14 cellular contexts compared by ENCODE assay signal in genomic region chr9:113632776-113633590, GRCh38.
A peak's percentile ranks its signal among the peaks of the same experiment; 100 is the strongest.
DNase-seq lines count a peak whose midpoint lies in the region; ATAC-seq, FAIRE-seq and TF ChIP-seq lines count a peak whose summit lies in the region.
"Had no signal": no experiment of that assay in that cellular context is flagged by ENCODE, and none has a peak within 500 bp of the region (broad histone marks: within the 10 kb centered on the region; RNA-seq: fewer than 3 reads in every experiment).

No MANE protein-coding gene starts in this region.

- no peaks in the 10 kb centered on the region for H3K9me3 Mint-ChIP-seq in activated T-cell treated with anti-CD3 and anti-CD28 coated beads, Interleukin-2, amount 50 U/mL, for 72 hours
- H3K9me3 Mint-ChIP-seq: activated naive CD8-positive, alpha-beta T cell treated with anti-CD3 and anti-CD28 coated beads, Interleukin-2, amount 10 ng/mL, durations not matched to agents 7 days and 5 days had no signal

- H3K27me3 Mint-ChIP-seq in activated T-cell treated with anti-CD3 and anti-CD28 coated beads, Interleukin-2, amount 50 U/mL, for 72 hours (ENCODE audit: low read depth) = peaks cover 22% of the 10 kb centered on the region

- ATAC-seq in activated T-cell treated with anti-CD3 and anti-CD28 coated beads, Interleukin-2, amount 50 U/mL, for 72 hours (replicated peaks in 1 of 2) = peak; percentile 88 to 90
- peak; percentile 23 to 43 for ATAC-seq in lower lobe of right lung

- H3K36me3 ChIP-seq in lower lobe of right lung (no peaks in the 10 kb centered on the region), suprapubic skin (no peaks in the 10 kb centered on the region)
- H3K36me3 ChIP-seq: BLaER1 treated with 17β-estradiol and CSF1 and Interleukin-3, amounts not matched to agents 10 nM and 100 nM; heart right ventricle had no signal

- no peaks in the 10 kb centered on the region for H3K36me3 Mint-ChIP-seq in activated T-cell treated with anti-CD3 and anti-CD28 coated beads, Interleukin-2, amount 50 U/mL, for 72 hours (ENCODE audit: insufficient read depth in 2 of 2)
- H3K36me3 Mint-ChIP-seq: activated naive CD8-positive, alpha-beta T cell treated with anti-CD3 and anti-CD28 coated beads, Interleukin-2, amount 10 ng/mL, durations not matched to agents 7 days and 5 days had no signal

- H3K27ac ChIP-seq in lower lobe of right lung (peak overlapping the region; percentile 21), suprapubic skin (no peak overlapping the region), RWPE1 (no peak overlapping the region)
- H3K27ac ChIP-seq: BLaER1 treated with 17β-estradiol and CSF1 and Interleukin-3, amounts not matched to agents 10 nM and 100 nM had no signal

- FAIRE-seq in frontal cortex (lab: Jason Lieb, UNC) = no peak

- DNase-seq in stimulated activated CD4-positive, alpha-beta T cell treated with anti-CD3 and anti-CD28 coated beads, Interleukin-15, amount 100 ng/mL, for 48 hours (ENCODE audit: low read depth in 2 of 2) = peak; percentile 31 to 50
- DNase-seq in stimulated activated CD4-positive, alpha-beta T cell treated with anti-CD3 and anti-CD28 coated beads, Interleukin-12 subunit alpha, Interleukin-12 subunit beta, amount 100 ng/mL, for 4 hours = no peak
- DNase-seq in activated T-cell treated with anti-CD3 and anti-CD28 coated beads, Interleukin-2, amount 50 U/mL, for 72 hours = peak; percentile 42 to 64
- DNase-seq in lower lobe of right lung (no peak), suprapubic skin (ENCODE audit: low spot score in 2 of 2) (peak; percentile 52 to 67), GDM1 (lab: John Stamatoyannopoulos, UW) (no peak), RWPE1 (ENCODE audit: low spot score) (no peak), frontal cortex (ENCODE audit: low spot score in 2 of 2) (no peak)
- DNase-seq: activated naive CD8-positive, alpha-beta T cell treated with anti-CD3 and anti-CD28 coated beads, Interleukin-2, amount 10 ng/mL, durations not matched to agents 7 days and 5 days; GF-D8; heart right ventricle; NCI-H1417; NCI-H748 treated with DMSO at 0.1 percent for 48 hours had no signal

- 90% methylated on average over 13 of the region's 15 CpGs for WGBS in suprapubic skin

- TF ChIP-seq CTCF in lower lobe of right lung (IDR thresholded peaks at IDR 0.05) = no peak
- no peak for TF ChIP-seq CTCF in suprapubic skin (IDR thresholded peaks at IDR 0.05)
- TF ChIP-seq CTCF in RWPE1 (conservative IDR thresholded peaks at IDR 0.05; ENCODE audit: low read depth) = no peak

- POLR2A ChIA-PET in RWPE1 (lab: Yijun Ruan, JAX; ENCODE audit: low non-redundant PET) = no interaction called here

- CTCF ChIA-PET in RWPE1 (lab: Yijun Ruan, JAX) = interaction anchor here (1.4 kb wide), 1 partner anchor 42 kb away, joined by 3 read pairs; no protein-coding TSS in a partner anchor

- peak overlapping the region in 1 of 2 donors; percentile 28 for H3K4me3 Mint-ChIP-seq in activated T-cell treated with anti-CD3 and anti-CD28 coated beads, Interleukin-2, amount 50 U/mL, for 72 hours
- H3K4me3 Mint-ChIP-seq: activated naive CD8-positive, alpha-beta T cell treated with anti-CD3 and anti-CD28 coated beads, Interleukin-2, amount 10 ng/mL, durations not matched to agents 7 days and 5 days had no signal

- no peaks in the 10 kb centered on the region for H3K9me3 ChIP-seq in lower lobe of right lung
- no peaks in the 10 kb centered on the region for H3K9me3 ChIP-seq in suprapubic skin
- H3K9me3 ChIP-seq: BLaER1 treated with 17β-estradiol and CSF1 and Interleukin-3, amounts not matched to agents 10 nM and 100 nM; heart right ventricle had no signal

- intact Hi-C loops in lower lobe of right lung (cut with DNase I) = no loop called here

- peaks cover 33% of the 10 kb centered on the region for H3K4me1 Mint-ChIP-seq in activated T-cell treated with anti-CD3 and anti-CD28 coated beads, Interleukin-2, amount 50 U/mL, for 72 hours (ENCODE audit: low read depth)
- H3K4me1 Mint-ChIP-seq: activated naive CD8-positive, alpha-beta T cell treated with anti-CD3 and anti-CD28 coated beads, Interleukin-2, amount 10 ng/mL, durations not matched to agents 7 days and 5 days had no signal

- no peak for TF ChIP-seq EP300 in suprapubic skin (IDR thresholded peaks at IDR 0.05)

- H3K27me3 ChIP-seq in lower lobe of right lung (ENCODE audit: low read depth) (no peaks in the 10 kb centered on the region), suprapubic skin (no peaks in the 10 kb centered on the region)
- H3K27me3 ChIP-seq: BLaER1 treated with 17β-estradiol and CSF1 and Interleukin-3, amounts not matched to agents 10 nM and 100 nM; heart right ventricle had no signal

- H3K4me3 ChIP-seq in lower lobe of right lung (no peak overlapping the region), suprapubic skin (no peak overlapping the region)
- H3K4me3 ChIP-seq: BLaER1 treated with 17β-estradiol and CSF1 and Interleukin-3, amounts not matched to agents 10 nM and 100 nM; heart right ventricle had no signal

- peaks cover 12% of the 10 kb centered on the region for H3K4me1 ChIP-seq in lower lobe of right lung
- peaks cover 11% of the 10 kb centered on the region for H3K4me1 ChIP-seq in suprapubic skin

- TF ChIP-seq POLR2A in suprapubic skin (IDR thresholded peaks at IDR 0.05) = no peak

- H3K27ac Mint-ChIP-seq in activated T-cell treated with anti-CD3 and anti-CD28 coated beads, Interleukin-2, amount 50 U/mL, for 72 hours = no peak overlapping the region
- H3K27ac Mint-ChIP-seq: activated naive CD8-positive, alpha-beta T cell treated with anti-CD3 and anti-CD28 coated beads, Interleukin-2, amount 10 ng/mL, durations not matched to agents 7 days and 5 days had no signal

Comparison
In these comparisons a context has a peak if more than half of its experiments do, and no peak if none do; other contexts are left out.
1. DNase-seq: peak in stimulated activated CD4-positive, alpha-beta T cell treated with anti-CD3 and anti-CD28 coated beads, Interleukin-15, amount 100 ng/mL, for 48 hours (2 of 2), activated T-cell treated with anti-CD3 and anti-CD28 coated beads, Interleukin-2, amount 50 U/mL, for 72 hours (2 of 2) and suprapubic skin (2 of 2); none in stimulated activated CD4-positive, alpha-beta T cell treated with anti-CD3 and anti-CD28 coated beads, Interleukin-12 subunit alpha, Interleukin-12 subunit beta, amount 100 ng/mL, for 4 hours (single experiment), lower lobe of right lung (single experiment), GDM1 (single experiment), RWPE1 (single experiment) and frontal cortex (0 of 2).